Comparison of ENCODE assay signal across 9 cellular contexts in genomic region chr4:102610007-102610406, GRCh38.
A peak's percentile ranks its signal among the peaks of the same experiment; 100 is the strongest.
DNase-seq lines count a peak whose midpoint lies in the region; ATAC-seq and TF ChIP-seq lines count a peak whose summit lies in the region.
"Had no signal": no experiment of that assay in that cellular context is flagged by ENCODE, and none has a peak within 500 bp of the region (broad histone marks: within the 10 kb centered on the region; RNA-seq: fewer than 3 reads in every experiment).

No MANE protein-coding gene starts in this region.

- H3K27me3 ChIP-seq in CD4-positive, CD25-positive, alpha-beta regulatory T cell (ENCODE audit: control insufficient read depth, insufficient read depth, low read length): no peaks in the 10 kb centered on the region

- peak overlapping the region; percentile 70 to 94 (median 71) for H3K27ac Mint-ChIP-seq in CD4-positive, CD25-positive, alpha-beta regulatory T cell
- peak overlapping the region; percentile 98 to 99 for H3K27ac Mint-ChIP-seq in T-cell

- no peak overlapping the region for H3K4me3 Mint-ChIP-seq in CD4-positive, CD25-positive, alpha-beta regulatory T cell
- H3K4me3 Mint-ChIP-seq in T-cell: peak overlapping the region in 1 of 3 donors; percentile 28

- no peaks in the 10 kb centered on the region for H3K9me3 Mint-ChIP-seq in CD4-positive, CD25-positive, alpha-beta regulatory T cell
- no peaks in the 10 kb centered on the region for H3K9me3 Mint-ChIP-seq in T-cell

- CTCF ChIA-PET in T-cell (lab: Charles Lee): interaction anchor here (0.5 to 1.2 kb wide), 5 partner anchors 8 to 58 kb away, joined by 3 to 6 read pairs (median 4); no protein-coding TSS in a partner anchor

- H3K4me1 ChIP-seq in CD4-positive, CD25-positive, alpha-beta regulatory T cell (ENCODE audit: control insufficient read depth, insufficient read depth, low read length, poor library complexity, severe bottlenecking): peaks cover 40% of the 10 kb centered on the region

- POLR2A ChIA-PET in T-cell (lab: Charles Lee): interaction anchor here (0.6 to 0.7 kb wide), 5 partner anchors 25 to 1274 kb away, joined by 3 to 5 read pairs (median 3); no protein-coding TSS in a partner anchor

- peaks cover 72% of the 10 kb centered on the region for H3K36me3 ChIP-seq in CD4-positive, CD25-positive, alpha-beta regulatory T cell (ENCODE audit: control insufficient read depth, insufficient read depth, low read length)

- no peak for DNase-seq in CD4-positive, CD25-positive, alpha-beta regulatory T cell
- DNase-seq in T-cell (no peak), foreskin fibroblast (peak in 1 of 2 donors; percentile 24)
- DNase-seq in stimulated activated CD4-positive, alpha-beta T cell treated with anti-CD3 and anti-CD28 coated beads, Interleukin-4, amount 100 ng/mL, for 24 hours: no peak
- DNase-seq: Right ventricle myocardium superior had no signal

- no peak overlapping the region for H3K27ac ChIP-seq in CD4-positive, CD25-positive, alpha-beta regulatory T cell (ENCODE audit: insufficient read depth, low read length, poor library complexity, severe bottlenecking)

- H3K4me1 Mint-ChIP-seq in CD4-positive, CD25-positive, alpha-beta regulatory T cell: peaks cover 13 to 63% (median 43%) of the 10 kb centered on the region in 4 donors
- peaks cover 72 to 89% (median 82%) of the 10 kb centered on the region in 3 donors for H3K4me1 Mint-ChIP-seq in T-cell

- H3K36me3 Mint-ChIP-seq in CD4-positive, CD25-positive, alpha-beta regulatory T cell: peaks cover 76% of the 10 kb centered on the region
- H3K36me3 Mint-ChIP-seq in T-cell: peaks cover 89% of the 10 kb centered on the region

- no peak overlapping the region for H3K4me3 ChIP-seq in CD4-positive, CD25-positive, alpha-beta regulatory T cell (ENCODE audit: low read depth, low read length)
- no peak overlapping the region for H3K4me3 ChIP-seq in foreskin fibroblast (ENCODE audit: low read depth in 1 of 2, low read length in 2 of 2)

- peaks cover 4% of the 10 kb centered on the region for H3K27me3 Mint-ChIP-seq in CD4-positive, CD25-positive, alpha-beta regulatory T cell
- no peaks in the 10 kb centered on the region for H3K27me3 Mint-ChIP-seq in T-cell

- peak; percentile 14 for TF ChIP-seq CTCF in foreskin fibroblast (IDR thresholded peaks at IDR 0.05; ENCODE audit: low read depth, low read length)

- no peaks in the 10 kb centered on the region for H3K9me3 ChIP-seq in CD4-positive, CD25-positive, alpha-beta regulatory T cell (ENCODE audit: control insufficient read depth in 2 of 2, low read length in 2 of 2)

- no peak for ATAC-seq in CD4-positive, CD25-positive, alpha-beta regulatory T cell (ENCODE audit: low read depth in 2 of 2)
- ATAC-seq in GM19468 (IDR thresholded peaks at IDR 0.05; ENCODE audit: extremely low read depth, unreplicated experiment) (peak; percentile 57), T-cell (replicated peaks in 1 of 4) (no peak), GM19395 (IDR thresholded peaks at IDR 0.05; ENCODE audit: unreplicated experiment) (no peak), HG03378 (IDR thresholded peaks at IDR 0.05; ENCODE audit: unreplicated experiment) (no peak), GM18873 (IDR thresholded peaks at IDR 0.05; ENCODE audit: low FRiP score, unreplicated experiment) (no peak)
